Comparison of ENCODE assay signal across 28 cellular contexts in genomic region chr6:56102216-56102615, GRCh38.
"Had no signal": no experiment of that assay in that cellular context is flagged by ENCODE, and none has a peak within 500 bp of the region (broad histone marks: within the 10 kb centered on the region; RNA-seq: fewer than 3 reads in every experiment).

No MANE protein-coding gene starts in this region.

- H3K4me3 Mint-ChIP-seq: activated CD4-positive, alpha-beta T cell treated with anti-CD3 and anti-CD28 coated beads for 36 hours; activated CD8-positive, alpha-beta memory T cell treated with anti-CD3 and anti-CD28 coated beads, Interleukin-2, amount 10 ng/mL, durations not matched to agents 7 days and 5 days; activated CD8-positive, alpha-beta T cell treated with anti-CD3 and anti-CD28 coated beads, Interleukin-2, amount 10 ng/mL, durations not matched to agents 7 days and 5 days; activated T-cell treated with anti-CD3 and anti-CD28 coated beads, Interleukin-2, amount 50 U/mL, for 72 hours; natural killer cell; T-cell; T-helper 2 cell treated with Interferon-gamma antibody and Interleukin-4, amounts not matched to agents 5 μg/mL and 100 μg/mL, for 36 hours had no signal

- H3K36me3 Mint-ChIP-seq: activated CD8-positive, alpha-beta memory T cell treated with anti-CD3 and anti-CD28 coated beads, Interleukin-2, amount 10 ng/mL, durations not matched to agents 7 days and 5 days; natural killer cell; T-cell had no signal

- H3K4me1 Mint-ChIP-seq: activated CD4-positive, alpha-beta T cell treated with anti-CD3 and anti-CD28 coated beads for 36 hours; activated CD8-positive, alpha-beta memory T cell treated with anti-CD3 and anti-CD28 coated beads, Interleukin-2, amount 10 ng/mL, durations not matched to agents 7 days and 5 days; natural killer cell; T-cell had no signal

- H3K4me3 ChIP-seq: body of pancreas, coronary artery, dorsolateral prefrontal cortex, left ventricle myocardium inferior, lung, ovary, prostate gland, sigmoid colon, tibial nerve had no signal

- H3K9me3 ChIP-seq: body of pancreas, ovary, prostate gland, sigmoid colon, tibial nerve had no signal

- DNase-seq: activated CD4-positive, alpha-beta T cell treated with anti-CD3 and anti-CD28 coated beads for 36 hours; activated CD4-positive, CD25-positive, alpha-beta regulatory T cell; activated CD8-positive, alpha-beta memory T cell treated with anti-CD3 and anti-CD28 coated beads, Interleukin-2, amount 10 ng/mL, durations not matched to agents 7 days and 5 days; activated CD8-positive, alpha-beta T cell treated with anti-CD3 and anti-CD28 coated beads, Interleukin-2, amount 10 ng/mL, durations not matched to agents 7 days and 5 days; activated naive CD4-positive, alpha-beta T cell; activated T-cell treated with anti-CD3 and anti-CD28 coated beads for 4 hours; activated T-cell treated with anti-CD3 and anti-CD28 coated beads, Interleukin-2, amount 50 U/mL, for 72 hours; aorta; body of pancreas; dorsolateral prefrontal cortex; effector memory CD4-positive, alpha-beta T cell; glutamatergic neuron; islet precursor cell; left ventricle myocardium inferior; mesendoderm; natural killer cell; ovary; sigmoid colon; stimulated activated CD4-positive, alpha-beta T cell treated with anti-CD3 and anti-CD28 coated beads, Interleukin-2, amount 100 ng/mL, for 48 hours; stimulated activated naive CD4-positive, alpha-beta T cell treated with Interleukin-2 at 50 U/mL for 16 hours; T-cell had no signal

- H3K27ac ChIP-seq: body of pancreas, coronary artery, dorsolateral prefrontal cortex, left ventricle myocardium inferior, ovary, prostate gland, sigmoid colon, tibial nerve had no signal

- H3K27me3 ChIP-seq: body of pancreas, dorsolateral prefrontal cortex, ovary, sigmoid colon, tibial nerve had no signal

- FAIRE-seq: frontal cortex had no signal

- H3K27ac Mint-ChIP-seq: activated CD4-positive, alpha-beta T cell treated with anti-CD3 and anti-CD28 coated beads for 36 hours; activated CD8-positive, alpha-beta memory T cell treated with anti-CD3 and anti-CD28 coated beads, Interleukin-2, amount 10 ng/mL, durations not matched to agents 7 days and 5 days; activated CD8-positive, alpha-beta T cell treated with anti-CD3 and anti-CD28 coated beads, Interleukin-2, amount 10 ng/mL, durations not matched to agents 7 days and 5 days; activated naive CD4-positive, alpha-beta T cell treated with anti-CD3 and anti-CD28 coated beads, Interleukin-2, amount 50 U/mL, for 72 hours; activated T-cell treated with anti-CD3 and anti-CD28 coated beads, Interleukin-2, amount 50 U/mL, for 72 hours; natural killer cell; T-cell; T-helper 2 cell treated with Interferon-gamma antibody and Interleukin-4, amounts not matched to agents 5 μg/mL and 100 μg/mL, for 36 hours had no signal

- H3K4me1 ChIP-seq: body of pancreas, left ventricle myocardium inferior, prostate gland, sigmoid colon had no signal

- H3K36me3 ChIP-seq: left ventricle myocardium inferior, ovary, prostate gland, tibial nerve had no signal

- H3K27me3 Mint-ChIP-seq: activated CD4-positive, alpha-beta T cell treated with anti-CD3 and anti-CD28 coated beads for 36 hours; activated CD8-positive, alpha-beta memory T cell treated with anti-CD3 and anti-CD28 coated beads, Interleukin-2, amount 10 ng/mL, durations not matched to agents 7 days and 5 days; T-cell had no signal
